8 cellular contexts compared by ENCODE assay signal in genomic region chr10:35218339-35218955, GRCh38.
A peak's percentile ranks its signal among the peaks of the same experiment; 100 is the strongest.
DNase-seq lines count a peak whose midpoint lies in the region; ATAC-seq and TF ChIP-seq lines count a peak whose summit lies in the region.

No MANE protein-coding gene starts in this region.

- H3K4me1 ChIP-seq in CD4-positive, CD25-positive, alpha-beta regulatory T cell (ENCODE audit: control insufficient read depth, insufficient read depth, low read length, poor library complexity, severe bottlenecking): peaks cover 6% of the 10 kb centered on the region
- H3K4me1 ChIP-seq in endodermal cell (ENCODE audit: control insufficient read depth, insufficient read depth, low read length) (no peaks in the 10 kb centered on the region), mucosa of descending colon (ENCODE audit: low read depth) (no peaks in the 10 kb centered on the region)

- H3K4me3 ChIP-seq in CD4-positive, CD25-positive, alpha-beta regulatory T cell (ENCODE audit: low read depth, low read length): no peak overlapping the region
- H3K4me3 ChIP-seq in endodermal cell (ENCODE audit: low read length) (no peak overlapping the region), mucosa of descending colon (no peak overlapping the region)

- peaks cover 8% of the 10 kb centered on the region for H3K27me3 Mint-ChIP-seq in CD4-positive, CD25-positive, alpha-beta regulatory T cell
- H3K27me3 Mint-ChIP-seq in endodermal cell (ENCODE audit: insufficient read depth): no peaks in the 10 kb centered on the region

- peak; percentile 68 to 76 for ATAC-seq in CD4-positive, CD25-positive, alpha-beta regulatory T cell (ENCODE audit: low read depth in 2 of 2)
- ATAC-seq in GM19397 (IDR thresholded peaks at IDR 0.05; ENCODE audit: unreplicated experiment): peak; percentile 59
- ATAC-seq in mucosa of descending colon: peak; percentile 84

- H3K4me1 Mint-ChIP-seq in CD4-positive, CD25-positive, alpha-beta regulatory T cell: peaks cover 7 to 13% (median 10%) of the 10 kb centered on the region in 4 donors
- peaks cover 1% of the 10 kb centered on the region for H3K4me1 Mint-ChIP-seq in endodermal cell

- TF ChIP-seq CTCF in endodermal cell (conservative IDR thresholded peaks at IDR 0.05) (peak; percentile 93), mucosa of descending colon (IDR thresholded peaks at IDR 0.05) (peak; percentile 41)

- no peak overlapping the region for H3K27ac ChIP-seq in CD4-positive, CD25-positive, alpha-beta regulatory T cell (ENCODE audit: insufficient read depth, low read length, poor library complexity, severe bottlenecking)
- no peak overlapping the region for H3K27ac ChIP-seq in endodermal cell (ENCODE audit: low read depth, low read length)

- no peak overlapping the region for H3K9ac ChIP-seq in endodermal cell (ENCODE audit: extremely low read depth, low read length, poor library complexity, severe bottlenecking)

- no peaks in the 10 kb centered on the region for H3K36me3 Mint-ChIP-seq in CD4-positive, CD25-positive, alpha-beta regulatory T cell
- no peaks in the 10 kb centered on the region for H3K36me3 Mint-ChIP-seq in endodermal cell (ENCODE audit: low read depth)

- no peaks in the 10 kb centered on the region for H3K9me3 Mint-ChIP-seq in CD4-positive, CD25-positive, alpha-beta regulatory T cell
- no peaks in the 10 kb centered on the region for H3K9me3 Mint-ChIP-seq in endodermal cell

- H3K27ac Mint-ChIP-seq in CD4-positive, CD25-positive, alpha-beta regulatory T cell: peak overlapping the region; percentile 22 to 85 (median 62)
- H3K27ac Mint-ChIP-seq in endodermal cell: no peak overlapping the region

- WGBS in endodermal cell (ENCODE audit: insufficient coverage in 1 of 2, insufficient read length in 1 of 2), 2 experiments: 4 to 44% methylated on average over 4 to 7 of the region's 7 CpGs

- DNase-seq in CD4-positive, CD25-positive, alpha-beta regulatory T cell: peak; percentile 66 to 92 (median 81)
- DNase-seq in HPDE6-E6E7 (ENCODE audit: extremely low spot score) (peak; percentile 2), NOMO-1 (lab: John Stamatoyannopoulos, UW; ENCODE audit: unreplicated experiment in 2 of 2) (peak; percentile 3 to 52), endodermal cell (peak; percentile 92), mucosa of descending colon (peak in 2 of 3 donors; percentile 65 to 95)
- DNase-seq in activated CD8-positive, alpha-beta memory T cell treated with anti-CD3 and anti-CD28 coated beads for 48 hours (ENCODE audit: low read depth in 2 of 3, low spot score in 2 of 3): peak; percentile 49 to 77 (median 57)
- peak; percentile 53 to 76 for DNase-seq in stimulated activated CD8-positive, alpha-beta memory T cell treated with anti-CD3 and anti-CD28 coated beads, Interleukin-4, amount 100 ng/mL, for 4 hours (ENCODE audit: low read depth in 2 of 2, low spot score in 1 of 2)

- H3K4me3 Mint-ChIP-seq in CD4-positive, CD25-positive, alpha-beta regulatory T cell: peak overlapping the region in 3 of 4 donors; percentile 0 to 81 (median 69)
- H3K4me3 Mint-ChIP-seq in endodermal cell: no peak overlapping the region

- intact Hi-C loops in mucosa of descending colon (cut with DNase I, micrococcal nuclease): loop anchor here in 1 of 2 donors (5.0 kb wide), 1 partner anchor 96 kb away; no protein-coding TSS in a partner anchor

- no peaks in the 10 kb centered on the region for H3K36me3 ChIP-seq in CD4-positive, CD25-positive, alpha-beta regulatory T cell (ENCODE audit: control insufficient read depth, insufficient read depth, low read length)
- H3K36me3 ChIP-seq in endodermal cell (ENCODE audit: control insufficient read depth, insufficient read depth, low read length): no peaks in the 10 kb centered on the region
- H3K36me3 ChIP-seq in mucosa of descending colon (ENCODE audit: low read depth): no peaks in the 10 kb centered on the region

- no peaks in the 10 kb centered on the region for H3K9me3 ChIP-seq in CD4-positive, CD25-positive, alpha-beta regulatory T cell (ENCODE audit: control insufficient read depth in 2 of 2, low read length in 2 of 2)
- H3K9me3 ChIP-seq in endodermal cell (ENCODE audit: control insufficient read depth, low read length) (no peaks in the 10 kb centered on the region), mucosa of descending colon (no peaks in the 10 kb centered on the region)

- no peaks in the 10 kb centered on the region for H3K27me3 ChIP-seq in CD4-positive, CD25-positive, alpha-beta regulatory T cell (ENCODE audit: control insufficient read depth, insufficient read depth, low read length)
- H3K27me3 ChIP-seq in endodermal cell (ENCODE audit: control insufficient read depth, insufficient read depth, low read length, poor library complexity, severe bottlenecking): no peaks in the 10 kb centered on the region

Comparison
In these comparisons a context has a peak if more than half of its experiments do, and no peak if none do; other contexts are left out.
1. DNase-seq: peak in every context shown above with its lines; median percentile 92 in endodermal cell; 81 in CD4-positive, CD25-positive, alpha-beta regulatory T cell; 80 in mucosa of descending colon; 64 in stimulated activated CD8-positive, alpha-beta memory T cell treated with anti-CD3 and anti-CD28 coated beads, Interleukin-4, amount 100 ng/mL, for 4 hours; 57 in activated CD8-positive, alpha-beta memory T cell treated with anti-CD3 and anti-CD28 coated beads for 48 hours; 28 in NOMO-1; 2 in HPDE6-E6E7.